ENCODE assay signal across 8 cellular contexts in the genomic region with DNA sequence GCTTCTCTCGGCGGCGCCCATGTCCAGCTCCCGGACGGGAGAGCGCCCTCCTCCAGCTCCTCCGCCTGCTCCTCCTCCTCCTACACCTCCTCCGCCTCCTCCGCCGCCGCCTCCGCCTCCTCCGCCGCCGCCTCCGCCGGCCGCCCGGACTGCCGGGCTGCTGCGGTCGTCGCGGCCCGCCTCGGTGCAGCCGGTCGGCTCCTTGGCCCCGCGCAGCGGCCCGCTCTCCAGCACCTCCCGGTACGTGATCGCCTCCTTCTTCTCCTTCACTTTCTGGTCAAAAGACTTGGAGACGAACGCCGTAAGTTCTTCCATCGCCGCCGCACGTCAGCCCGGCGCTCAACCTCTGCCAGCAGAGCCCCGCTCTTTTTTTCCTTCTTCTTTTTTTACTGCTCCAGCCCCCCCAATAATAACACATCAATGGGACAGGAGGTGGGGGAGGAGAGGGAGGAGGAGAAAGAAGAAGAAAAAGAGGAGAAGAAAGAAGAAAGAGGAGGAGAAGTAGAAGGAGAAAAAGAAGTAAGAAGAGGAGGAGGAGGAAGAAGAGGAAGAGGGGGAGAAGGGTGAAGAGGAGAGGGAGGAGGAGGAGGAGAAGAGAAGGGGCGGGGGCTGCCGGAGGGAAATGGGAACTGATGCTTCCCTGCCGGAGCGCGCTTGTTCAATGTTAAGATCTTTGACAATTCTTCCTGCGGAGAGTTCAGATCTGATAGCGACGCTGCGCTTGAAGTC. TPM values are rescaled to one million over a fixed set of nuclear protein-coding genes. Genes with fewer than 3 reads are reported as not detected.
DNase-seq lines count a peak whose midpoint lies in the region; ATAC-seq and TF ChIP-seq lines count a peak whose summit lies in the region.

Gene SHOX2, minus strand, starts transcription at position 711 of the 729 bp plus-strand sequence. Its CDS starts 396 bp downstream, at position 315.

- no peak within 1 kb of the TSS for H3K4me2 ChIP-seq in neural cell (ENCODE audit: low read length)

- ATAC-seq in GM18511 (IDR thresholded peaks at IDR 0.05; ENCODE audit: unreplicated experiment) = no peak

- no peaks in the 10 kb centered on the region for H3K9me2 ChIP-seq in neural cell (ENCODE audit: insufficient read depth, low read length)

- no peak within 1 kb of the TSS for H3K9ac ChIP-seq in neural cell (ENCODE audit: low read length)

- no peak within 1 kb of the TSS for H2AFZ ChIP-seq in neural cell (ENCODE audit: low read depth, low read length)

- TF ChIP-seq POLR2A in erythroblast (IDR thresholded peaks at IDR 0.05; ENCODE audit: low read length) = no peak

- H3F3A ChIP-seq in neural cell (ENCODE audit: insufficient read depth, low read length, poor library complexity, severe bottlenecking) = no peaks in the 10 kb centered on the region

- H3K27me3 ChIP-seq in neural cell (ENCODE audit: insufficient read depth, low read depth, low read length) = peaks cover 88% of the 10 kb centered on the region

- DNase-seq in D341Med (ENCODE audit: low spot score) (peak; percentile 71), HS-27A (ENCODE audit: low read depth) (peak; percentile 45), T1000 (lab: John Stamatoyannopoulos, UW) (peak; percentile 31), erythroblast (lab: John Stamatoyannopoulos, UW) (peak; percentile 68 to 80), KG1 (lab: John Stamatoyannopoulos, UW) (no peak)
- DNase-seq in effector CD8-positive, alpha-beta T cell (lab: John Stamatoyannopoulos, UW) = no peak

- TF ChIP-seq EP300 in neural cell (conservative IDR thresholded peaks at IDR 0.05; ENCODE audit: poor library complexity, severe bottlenecking) = no peak

- no peak for TF ChIP-seq CTCF in neural cell (IDR thresholded peaks at IDR 0.05; ENCODE audit: poor library complexity, severe bottlenecking)

- no peak for TF ChIP-seq RAD21 in neural cell (conservative IDR thresholded peaks at IDR 0.05)

- H3K36me3 ChIP-seq in neural cell (ENCODE audit: insufficient read depth, low read length) = no peaks in the 10 kb centered on the region

- no peak within 1 kb of the TSS for H3K27ac ChIP-seq in neural cell (ENCODE audit: low read length)

- H4K20me1 ChIP-seq in neural cell (ENCODE audit: insufficient read depth) = no peaks in the 10 kb centered on the region

- peaks cover 3% of the 10 kb centered on the region for H3K79me2 ChIP-seq in neural cell (replicated peaks; ENCODE audit: insufficient read depth, low read length)

- H3K9me3 ChIP-seq in neural cell (ENCODE audit: low read length) = no peaks in the 10 kb centered on the region

- peak within 1 kb of the TSS; percentile 45 for H3K4me3 ChIP-seq in neural cell (ENCODE audit: low read length)

TF ChIP-seq in neural cell, 6 proteins besides CTCF, POLR2A, EP300 and RAD21:
- peak; percentile 82 for TF ChIP-seq EZH2 (IDR thresholded peaks at IDR 0.05; ENCODE audit: borderline replicate concordance, insufficient read depth, low read length, poor library complexity, severe bottlenecking)
- no peak for TF ChIP-seq MXI1 (conservative IDR thresholded peaks at IDR 0.05; ENCODE audit: poor library complexity, severe bottlenecking)
- no peak for TF ChIP-seq REST (IDR thresholded peaks at IDR 0.05; ENCODE audit: borderline replicate concordance)
- no peak for TF ChIP-seq TAF1 (IDR thresholded peaks at IDR 0.05; ENCODE audit: low read depth)
- TF ChIP-seq POLR2AphosphoS5 (IDR thresholded peaks at IDR 0.05) = peak; percentile 10
- no peak for TF ChIP-seq SMC3 (conservative IDR thresholded peaks at IDR 0.05; ENCODE audit: poor library complexity)

RNA-seq across cellular contexts. Expression of gene SHOX2, which starts in this region (rescaled TPM):
- polyA plus RNA-seq in neural cell = not detected in 2 replicates
- not detected in 2 replicates for polyA minus RNA-seq in neural cell

Comparison
In these comparisons a context has a peak if more than half of its experiments do, and no peak if none do; other contexts are left out.
1. DNase-seq: peak in D341Med (single experiment), HS-27A (single experiment), T1000 (single experiment) and erythroblast (2 of 2); none in effector CD8-positive, alpha-beta T cell (single experiment) and KG1 (single experiment).